In genomic region chr5:95655575-95655974, GRCh38 we compare ENCODE assay signal across 19 cellular contexts. TPM values are rescaled to one million over a fixed set of nuclear protein-coding genes. Genes with fewer than 3 reads are reported as not detected.
DNase-seq lines count a peak whose midpoint lies in the region; ATAC-seq, FAIRE-seq and TF ChIP-seq lines count a peak whose summit lies in the region.
"Had no signal": no experiment of that assay in that cellular context is flagged by ENCODE, and none has a peak within 500 bp of the region (broad histone marks: within the 10 kb centered on the region; RNA-seq: fewer than 3 reads in every experiment).

No MANE protein-coding gene starts in this region.

- peaks cover 2% of the 10 kb centered on the region for H3K4me1 Mint-ChIP-seq in activated CD4-positive, alpha-beta T cell treated with anti-CD3 and anti-CD28 coated beads, Interleukin-2, amount 10 ng/mL, durations not matched to agents 24 days and 14 days
- H3K4me1 Mint-ChIP-seq: B cell had no signal

- no peaks in the 10 kb centered on the region for H3K27me3 Mint-ChIP-seq in activated CD4-positive, alpha-beta T cell treated with anti-CD3 and anti-CD28 coated beads, Interleukin-2, amount 10 ng/mL, durations not matched to agents 24 days and 14 days
- H3K27me3 Mint-ChIP-seq: B cell; CD4-positive, alpha-beta T cell had no signal

- peak; percentile 52 for TF ChIP-seq POLR2A in erythroblast (IDR thresholded peaks at IDR 0.05; ENCODE audit: low read length)

- no peaks in the 10 kb centered on the region for H3K36me3 Mint-ChIP-seq in activated CD4-positive, alpha-beta T cell treated with anti-CD3 and anti-CD28 coated beads, Interleukin-2, amount 10 ng/mL, durations not matched to agents 24 days and 14 days (ENCODE audit: low read depth)

- H3K4me3 Mint-ChIP-seq in activated CD4-positive, alpha-beta T cell treated with anti-CD3 and anti-CD28 coated beads, Interleukin-2, amount 10 ng/mL, durations not matched to agents 24 days and 14 days: no peak overlapping the region
- H3K4me3 Mint-ChIP-seq: B cell; CD4-positive, alpha-beta T cell had no signal

- intact Hi-C loops in activated CD4-positive, alpha-beta T cell treated with anti-CD3 and anti-CD28 coated beads, Interleukin-2, amount 10 ng/mL, durations not matched to agents 24 days and 14 days (cut with micrococcal nuclease): no loop called here

- peak; percentile 76 for FAIRE-seq in GM19239 (lab: Jason Lieb, UNC)
- FAIRE-seq: D721Med, G401.6, GM12892, GM18507 had no signal

- no peak overlapping the region for H3K27ac Mint-ChIP-seq in activated CD4-positive, alpha-beta T cell treated with anti-CD3 and anti-CD28 coated beads, Interleukin-2, amount 10 ng/mL, durations not matched to agents 24 days and 14 days
- H3K27ac Mint-ChIP-seq: B cell; CD4-positive, alpha-beta T cell had no signal

- peak; percentile 27 for DNase-seq in activated CD4-positive, alpha-beta T cell treated with anti-CD3 and anti-CD28 coated beads, Interleukin-2, amount 10 ng/mL, durations not matched to agents 24 days and 14 days
- no peak for DNase-seq in activated CD4-positive, alpha-beta T cell treated with anti-CD3 and anti-CD28 coated beads, Interleukin-2, amount 50 U/mL, for 48 hours
- DNase-seq in GM19239 (ENCODE audit: insufficient read length, low spot score) (no peak), erythroblast (lab: John Stamatoyannopoulos, UW) (peak; percentile 81 to 91), putamen (ENCODE audit: low spot score) (peak; percentile 72), cortex of kidney (lab: John Stamatoyannopoulos, UW) (no peak), NOMO-1 treated with dmso at 0.1 percent for 144 hours (lab: John Stamatoyannopoulos, UW; ENCODE audit: unreplicated experiment) (no peak)
- DNase-seq: Caco-2; CD4-positive, alpha-beta T cell; GM23248 had no signal

- no peaks in the 10 kb centered on the region for H3K9me3 Mint-ChIP-seq in activated CD4-positive, alpha-beta T cell treated with anti-CD3 and anti-CD28 coated beads, Interleukin-2, amount 10 ng/mL, durations not matched to agents 24 days and 14 days
- H3K9me3 Mint-ChIP-seq: CD4-positive, alpha-beta T cell had no signal

- no peak for ATAC-seq in GM21576 (IDR thresholded peaks at IDR 0.05; ENCODE audit: unreplicated experiment)

RNA-seq across cellular contexts. Expression of gene RFESD, which starts 9.0 kb away (rescaled TPM):
- total RNA-seq in activated CD4-positive, alpha-beta T cell treated with anti-CD3 and anti-CD28 coated beads, Interleukin-2, amount 10 ng/mL, durations not matched to agents 24 days and 14 days: 4.0 and 4.2 TPM in 2 replicates

RNA-seq across cellular contexts. Expression of gene SPATA9, which starts 27.2 kb away (rescaled TPM):
- total RNA-seq in activated CD4-positive, alpha-beta T cell treated with anti-CD3 and anti-CD28 coated beads, Interleukin-2, amount 10 ng/mL, durations not matched to agents 24 days and 14 days: not detected in 2 replicates
- total RNA-seq: A172; B cell; CD4-positive, alpha-beta T cell; HT-29 had no signal

RNA-seq across cellular contexts. Expression of gene GPR150, which starts 35.7 kb away (rescaled TPM):
- 0.33 and 0.56 TPM in 2 replicates for total RNA-seq in activated CD4-positive, alpha-beta T cell treated with anti-CD3 and anti-CD28 coated beads, Interleukin-2, amount 10 ng/mL, durations not matched to agents 24 days and 14 days
- total RNA-seq: A172, H4, HT-29 had no signal

Comparison
In these comparisons a context has a peak if more than half of its experiments do, and no peak if none do; other contexts are left out.
1. DNase-seq: peak in activated CD4-positive, alpha-beta T cell treated with anti-CD3 and anti-CD28 coated beads, Interleukin-2, amount 10 ng/mL, durations not matched to agents 24 days and 14 days (single experiment), erythroblast (2 of 2) and putamen (single experiment); none in activated CD4-positive, alpha-beta T cell treated with anti-CD3 and anti-CD28 coated beads, Interleukin-2, amount 50 U/mL, for 48 hours (0 of 2), GM19239 (single experiment), cortex of kidney (single experiment) and NOMO-1 treated with dmso at 0.1 percent for 144 hours (single experiment).